In genomic region chr9:136978073-136978864, GRCh38 we compare ENCODE assay signal across 1 cellular context.
TF ChIP-seq lines count a peak whose summit lies in the region.

No MANE protein-coding gene starts in this region.

TF ChIP-seq in endothelial cell of umbilical vein, 7 proteins besides CTCF, POLR2A, EP300 and RAD21 (continued from another document):
- TF ChIP-seq, protein P1, sequence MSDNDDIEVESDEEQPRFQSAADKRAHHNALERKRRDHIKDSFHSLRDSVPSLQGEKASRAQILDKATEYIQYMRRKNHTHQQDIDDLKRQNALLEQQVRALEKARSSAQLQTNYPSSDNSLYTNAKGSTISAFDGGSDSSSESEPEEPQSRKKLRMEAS (IDR thresholded peaks at IDR 0.05; ENCODE audit: insufficient read depth, insufficient read length) = no peak
- no peak for TF ChIP-seq GATA2 (IDR thresholded peaks at IDR 0.05; ENCODE audit: insufficient read depth, insufficient read length, low read depth, low read length)
